15 cellular contexts compared by ENCODE assay signal in genomic region chr1:8607906-8608305, GRCh38.
DNase-seq lines count a peak whose midpoint lies in the region; ATAC-seq and TF ChIP-seq lines count a peak whose summit lies in the region.
"Had no signal": no experiment of that assay in that cellular context is flagged by ENCODE, and none has a peak within 500 bp of the region (broad histone marks: within the 10 kb centered on the region; RNA-seq: fewer than 3 reads in every experiment).

No MANE protein-coding gene starts in this region.

- WGBS in IMR-90 (ENCODE audit: extremely low coverage in 2 of 2, insufficient read length in 1 of 2), 2 experiments: no CpG with 5 or more reads among the region's 5 CpGs

- no peak overlapping the region for H2AFZ ChIP-seq in IMR-90 (replicated peaks; ENCODE audit: low read length, poor library complexity)

- H2BK5ac ChIP-seq in IMR-90 (ENCODE audit: low read depth, low read length, poor library complexity, severe bottlenecking): no peak overlapping the region

- intact Hi-C loops in IMR-90 (cut with micrococcal nuclease) (no loop called here), left colon (cut with DNase I, micrococcal nuclease) (no loop called here), colonic mucosa (cut with DNase I) (no loop called here), natural killer cell (cut with micrococcal nuclease) (no loop called here)

- no peak overlapping the region for H3K23ac ChIP-seq in IMR-90 (ENCODE audit: low read depth, low read length)

- no peak for TF ChIP-seq POLR2A in IMR-90 (IDR thresholded peaks at IDR 0.05; ENCODE audit: low read depth, low read length)

- H3K27me3 Mint-ChIP-seq in natural killer cell (ENCODE audit: low read depth in 2 of 2): no peaks in the 10 kb centered on the region
- H3K27me3 Mint-ChIP-seq: CD4-positive, alpha-beta T cell had no signal

- H3K9me3 Mint-ChIP-seq in natural killer cell: no peaks in the 10 kb centered on the region
- H3K9me3 Mint-ChIP-seq: CD4-positive, alpha-beta T cell had no signal

- TF ChIP-seq CTCF in IMR-90 (conservative IDR thresholded peaks at IDR 0.05; ENCODE audit: low read depth, low read length) (no peak), colonic mucosa (IDR thresholded peaks at IDR 0.05) (no peak), natural killer cell (IDR thresholded peaks at IDR 0.05) (no peak)

- ATAC-seq in IMR-90 (ENCODE audit: low read depth) (no peak), left colon (peak; percentile 56), natural killer cell (no peak)
- ATAC-seq: K562 had no signal

- H2BK20ac ChIP-seq in IMR-90 (ENCODE audit: low read depth, low read length): no peak overlapping the region

- H3K18ac ChIP-seq in IMR-90 (ENCODE audit: low read depth, low read length): no peak overlapping the region

- no peak overlapping the region for H2BK15ac ChIP-seq in IMR-90 (ENCODE audit: low read depth, low read length)

- DNase-seq in ELF-1 (ENCODE audit: low read depth, low spot score) (peak; percentile 61), IMR-90 (no peak), left colon (no peak), colonic mucosa (no peak), cerebellum (ENCODE audit: low spot score) (no peak), natural killer cell (no peak)
- DNase-seq: AML-193; Caco-2; CD4-positive, alpha-beta T cell; DMS153; DMS79; GF-D8; GOT3; H7 had no signal

- peaks cover 7% of the 10 kb centered on the region for H4K20me1 ChIP-seq in IMR-90 (ENCODE audit: insufficient read depth, low read length)

- H4K91ac ChIP-seq in IMR-90 (ENCODE audit: insufficient read depth, low read depth, low read length): no peak overlapping the region

- in situ Hi-C loops in IMR-90 (cut with MboI; ENCODE audit: low sequenced_read_pairs): no loop called here

- H4K8ac ChIP-seq in IMR-90 (ENCODE audit: low read depth in 2 of 2, low read length in 2 of 2): no peak overlapping the region

- H2BK120ac ChIP-seq in IMR-90 (ENCODE audit: low read depth, low read length): no peak overlapping the region

- no peak overlapping the region for H3K4me3 Mint-ChIP-seq in natural killer cell
- H3K4me3 Mint-ChIP-seq: CD4-positive, alpha-beta T cell had no signal

- 0 out of 2 replicates have a peak overlapping the region, but pooled peaks have one; percentile 9 for H2AK5ac ChIP-seq in IMR-90 (ENCODE audit: low read depth, low read length)

- H3K36me3 Mint-ChIP-seq in natural killer cell: no peaks in the 10 kb centered on the region

- no peaks in the 10 kb centered on the region for H3K9me3 ChIP-seq in IMR-90 (ENCODE audit: control insufficient read depth, insufficient read depth, low read length)
- no peaks in the 10 kb centered on the region for H3K9me3 ChIP-seq in colonic mucosa
- H3K9me3 ChIP-seq: Caco-2 had no signal

- H3K9ac ChIP-seq in IMR-90 (ENCODE audit: low read depth, low read length): no peak overlapping the region
- no peak overlapping the region for H3K9ac ChIP-seq in colonic mucosa (ENCODE audit: low read depth in 2 of 2, low read length in 2 of 2)

- no peak overlapping the region for H3K56ac ChIP-seq in IMR-90 (ENCODE audit: extremely low read depth, insufficient read depth, low read length)

- no peak overlapping the region for H3K4ac ChIP-seq in IMR-90 (ENCODE audit: low read depth, low read length)

- POLR2A ChIA-PET in IMR-90 (lab: Charles Lee; ENCODE audit: unreplicated experiment): no interaction called here

- H3K4me3 ChIP-seq in IMR-90 (ENCODE audit: insufficient read depth, low read depth, low read length) (no peak overlapping the region), colonic mucosa (no peak overlapping the region)
- H3K4me3 ChIP-seq: K562 had no signal

- CTCF ChIA-PET in IMR-90 (lab: Yijun Ruan, JAX): interaction anchor here (0.6 kb wide), 1 partner anchor 474 kb away, joined by 3 read pairs; no protein-coding TSS in a partner anchor

- no peak overlapping the region for H2AK9ac ChIP-seq in IMR-90 (replicated peaks; ENCODE audit: low read depth, low read length, poor library complexity)

- H3K27me3 ChIP-seq in IMR-90 (ENCODE audit: control insufficient read depth, insufficient read depth, low read length) (no peaks in the 10 kb centered on the region), colonic mucosa (no peaks in the 10 kb centered on the region)

- dilution Hi-C loops in IMR-90 (cut with HindIII; ENCODE audit: low sequenced_read_pairs, unreplicated experiment): no loop called here

- H3K27ac Mint-ChIP-seq in natural killer cell: no peak overlapping the region
- H3K27ac Mint-ChIP-seq: CD4-positive, alpha-beta T cell had no signal

- BruUV-seq in IMR-90 (replicated peaks; lab: Mats Ljungman, UMichigan): no TSS peak

- TF ChIP-seq RAD21 in IMR-90 (IDR thresholded peaks at IDR 0.05; ENCODE audit: low read length): no peak

- H3K9me1 ChIP-seq in IMR-90 (ENCODE audit: insufficient read depth, low read length): peaks cover 7% of the 10 kb centered on the region; the same call in 1 of the 2 replicates

- no peak overlapping the region for H4K5ac ChIP-seq in IMR-90 (ENCODE audit: low read depth, low read length)

- H3K36me3 ChIP-seq in IMR-90 (ENCODE audit: control insufficient read depth, insufficient read depth, low read length): peaks cover 2% of the 10 kb centered on the region; the same call in 1 of the 2 replicates
- no peaks in the 10 kb centered on the region for H3K36me3 ChIP-seq in colonic mucosa

- H3K4me1 Mint-ChIP-seq in natural killer cell: peaks cover 19 to 21% of the 10 kb centered on the region in 2 donors

- peaks cover 25 to 31% of the 10 kb centered on the region in 2 experiments for H3K79me1 ChIP-seq in IMR-90 (ENCODE audit: low read depth in 1 of 2, low read length in 2 of 2)

- H3K14ac ChIP-seq in IMR-90 (replicated peaks; ENCODE audit: low read depth, low read length): no peak overlapping the region

- H3K4me1 ChIP-seq in IMR-90 (ENCODE audit: control insufficient read depth, insufficient read depth, low read length): peaks cover 2% of the 10 kb centered on the region
- H3K4me1 ChIP-seq in colonic mucosa: no peaks in the 10 kb centered on the region
- H3K4me1 ChIP-seq: Caco-2 had no signal

- H3K27ac ChIP-seq in IMR-90 (ENCODE audit: insufficient read depth, low read length) (no peak overlapping the region), colonic mucosa (no peak overlapping the region)

- no peak overlapping the region for H3K4me2 ChIP-seq in IMR-90 (ENCODE audit: low read depth, low read length)

TF ChIP-seq in IMR-90, 13 proteins besides CTCF, POLR2A, EP300 and RAD21:
- no peak for TF ChIP-seq RCOR1 (IDR thresholded peaks at IDR 0.05; ENCODE audit: insufficient replicate concordance, low read length)
- TF ChIP-seq CEBPB (IDR thresholded peaks at IDR 0.05; ENCODE audit: low read depth, low read length): no peak
- no peak for TF ChIP-seq MXI1 (IDR thresholded peaks at IDR 0.05; ENCODE audit: borderline replicate concordance, low read depth, low read length)
